In the genomic region with DNA sequence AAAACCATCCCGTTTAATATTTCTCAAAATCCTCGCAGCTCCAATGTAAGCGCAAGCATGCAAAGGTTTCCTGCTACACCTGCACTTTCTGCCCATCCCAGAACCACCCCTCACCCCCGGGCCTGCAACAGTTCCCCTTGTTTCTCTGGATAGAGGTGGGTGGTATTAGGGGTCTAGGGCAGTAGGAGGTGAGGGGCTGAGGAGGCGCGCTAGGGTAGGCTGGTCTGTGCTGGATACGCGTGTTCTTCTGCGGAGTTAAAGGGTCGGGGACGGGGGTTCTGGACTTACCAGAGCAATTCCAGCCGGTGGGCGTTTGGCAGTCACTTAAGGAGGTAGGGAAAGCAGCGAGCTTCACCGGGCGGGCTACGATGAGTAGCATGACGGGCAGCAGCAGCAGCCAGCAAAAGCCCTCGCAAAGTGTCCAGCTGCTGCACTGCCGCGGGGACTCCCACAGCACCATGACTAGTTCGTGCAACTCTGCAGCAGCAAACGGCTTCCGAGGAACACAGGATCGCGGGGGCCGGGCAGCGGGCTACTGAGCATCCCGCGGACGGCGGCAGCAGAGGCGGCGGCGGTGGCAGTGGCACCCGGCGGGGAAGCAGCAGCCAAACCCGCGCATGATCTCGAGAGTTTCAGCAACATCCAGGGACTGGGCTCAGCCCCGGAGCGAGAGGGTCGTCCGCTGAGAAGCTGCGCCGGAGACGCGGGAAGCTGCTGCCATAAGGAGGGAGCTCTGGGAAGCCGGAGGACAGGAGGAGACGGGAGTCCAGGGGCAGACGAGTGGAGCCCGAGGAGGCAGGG, we compare ENCODE assay signal across 8 cellular contexts. TPM values are rescaled to one million over a fixed set of nuclear protein-coding genes. Genes with fewer than 3 reads are reported as not detected.
DNase-seq lines count a peak whose midpoint lies in the region; ATAC-seq and TF ChIP-seq lines count a peak whose summit lies in the region.

No MANE protein-coding gene starts in this region.

- H3K9ac ChIP-seq in endodermal cell (ENCODE audit: extremely low read depth, low read length, poor library complexity, severe bottlenecking): no peak overlapping the region

- H3K4me1 ChIP-seq in endodermal cell (ENCODE audit: control insufficient read depth, insufficient read depth, low read length): no peaks in the 10 kb centered on the region
- peaks cover 23% of the 10 kb centered on the region for H3K4me1 ChIP-seq in upper lobe of right lung

- H3K27ac Mint-ChIP-seq in WTC11 (no peak overlapping the region), endodermal cell (no peak overlapping the region), naive B cell (peak overlapping the region in 4 of 6 donors; percentile 14 to 73 (median 61))

- ATAC-seq in HG03159 (IDR thresholded peaks at IDR 0.05; ENCODE audit: unreplicated experiment) (peak; percentile 19), WTC11 (peak; percentile 2), naive B cell (ENCODE audit: low read depth in 2 of 2) (peak; percentile 50 to 52), upper lobe of right lung (peak; percentile 17)

- H3K27ac ChIP-seq in endodermal cell (ENCODE audit: low read depth, low read length) (no peak overlapping the region), upper lobe of right lung (no peak overlapping the region)

- TF ChIP-seq CTCF in WTC11 (IDR thresholded peaks at IDR 0.05) (no peak), endodermal cell (conservative IDR thresholded peaks at IDR 0.05) (no peak), upper lobe of right lung (IDR thresholded peaks at IDR 0.05) (no peak)

- 2% methylated on average over 34 to 52 of the region's 52 CpGs for WGBS in endodermal cell (ENCODE audit: insufficient coverage in 1 of 2, insufficient read length in 1 of 2), 2 experiments

- no peaks in the 10 kb centered on the region for H3K36me3 Mint-ChIP-seq in WTC11
- no peaks in the 10 kb centered on the region for H3K36me3 Mint-ChIP-seq in endodermal cell (ENCODE audit: low read depth)
- peaks cover 0 to 14% of the 10 kb centered on the region in 2 donors for H3K36me3 Mint-ChIP-seq in naive B cell

- H3K9me3 ChIP-seq in endodermal cell (ENCODE audit: control insufficient read depth, low read length) (no peaks in the 10 kb centered on the region), upper lobe of right lung (no peaks in the 10 kb centered on the region)

- CTCF ChIA-PET in WTC11 (lab: Charles Lee): interaction anchor here (0.9 to 4.3 kb wide), 8 partner anchors 29 to 382 kb away, joined by 3 to 26 read pairs (median 6); no protein-coding TSS in a partner anchor

- H3K27me3 ChIP-seq in endodermal cell (ENCODE audit: control insufficient read depth, insufficient read depth, low read length, poor library complexity, severe bottlenecking) (peaks cover 84% of the 10 kb centered on the region), upper lobe of right lung (peaks cover 96% of the 10 kb centered on the region)

- H3K4me3 Mint-ChIP-seq in WTC11 (peak overlapping the region; percentile 85), endodermal cell (peak overlapping the region; percentile 58), naive B cell (peak overlapping the region; percentile 72 to 92 (median 86))

- H3K4me3 ChIP-seq in endodermal cell (ENCODE audit: low read length): peak overlapping the region; percentile 81
- peak overlapping the region; percentile 44 for H3K4me3 ChIP-seq in upper lobe of right lung

- H3K27me3 Mint-ChIP-seq in WTC11 (ENCODE audit: low read depth) (peaks cover 72% of the 10 kb centered on the region), endodermal cell (ENCODE audit: insufficient read depth) (peaks cover 80% of the 10 kb centered on the region), naive B cell (peaks cover 51 to 66% (median 58%) of the 10 kb centered on the region in 3 donors)

- POLR2A ChIA-PET in WTC11 (lab: Charles Lee): interaction anchor here (0.6 kb wide), 1 partner anchor 487 kb away, joined by 3 read pairs; no protein-coding TSS in a partner anchor

- intact Hi-C loops in upper lobe of right lung (cut with DNase I): no loop called here

- H3K36me3 ChIP-seq in endodermal cell (ENCODE audit: control insufficient read depth, insufficient read depth, low read length): no peaks in the 10 kb centered on the region
- no peaks in the 10 kb centered on the region for H3K36me3 ChIP-seq in upper lobe of right lung

- H3K4me1 Mint-ChIP-seq in WTC11 (peaks cover 26% of the 10 kb centered on the region), endodermal cell (peaks cover 18% of the 10 kb centered on the region), naive B cell (peaks cover 25 to 38% (median 30%) of the 10 kb centered on the region in 3 donors)

- no peaks in the 10 kb centered on the region for H3K9me3 Mint-ChIP-seq in WTC11
- no peaks in the 10 kb centered on the region for H3K9me3 Mint-ChIP-seq in endodermal cell
- no peaks in the 10 kb centered on the region for H3K9me3 Mint-ChIP-seq in naive B cell

- peak; percentile 16 for DNase-seq in NCI-H510A treated with DMSO at 0.1 percent for 48 hours (lab: John Stamatoyannopoulos, UW)
- DNase-seq in NCI-H510A (lab: John Stamatoyannopoulos, UW): no peak
- peak; percentile 14 for DNase-seq in WTC11 (ENCODE audit: low spot score)
- peak; percentile 70 for DNase-seq in endodermal cell
- no peak for DNase-seq in naive B cell
- peak; percentile 61 for DNase-seq in upper lobe of right lung
- no peak for DNase-seq in COLO829 (ENCODE audit: low spot score)

TF ChIP-seq in WTC11, 78 proteins besides CTCF, POLR2A, EP300 and RAD21:
- TF ChIP-seq ZNF671 (CRISPR knock-in tag; IDR thresholded peaks at IDR 0.05) (no peak), CBFB (CRISPR knock-in tag; IDR thresholded peaks at IDR 0.05; ENCODE audit: low read depth) (no peak), FOXP1 (CRISPR knock-in tag; IDR thresholded peaks at IDR 0.05; ENCODE audit: borderline replicate concordance) (0 out of 2 replicates have a peak, but pooled peaks have one; percentile 13), FOXK1 (CRISPR knock-in tag; IDR thresholded peaks at IDR 0.05) (0 out of 2 replicates have a peak, but pooled peaks have one; percentile 30)
- TF ChIP-seq, protein P1, sequence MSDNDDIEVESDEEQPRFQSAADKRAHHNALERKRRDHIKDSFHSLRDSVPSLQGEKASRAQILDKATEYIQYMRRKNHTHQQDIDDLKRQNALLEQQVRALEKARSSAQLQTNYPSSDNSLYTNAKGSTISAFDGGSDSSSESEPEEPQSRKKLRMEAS (CRISPR knock-in tag; IDR thresholded peaks at IDR 0.05): peak; percentile 23; the same call in 1 of the 2 replicates

RNA-seq across cellular contexts. Expression of a gene that starts 0.5 kb away (rescaled TPM):
- 0.87 to 2.4 TPM (median 2.3 TPM) in 3 replicates for total RNA-seq in WTC11 (2021)
- under 1 TPM in 1 of 2 donors, not detected in 1; 0.09 TPM for total RNA-seq in endodermal cell
- 3.0 TPM for polyA plus RNA-seq in endodermal cell (2013, experiment 1 of 2)
- 2.6 TPM for polyA plus RNA-seq in endodermal cell (2013, experiment 2 of 2)
- not detected for polyA plus RNA-seq in naive B cell (ENCODE audit: low read depth in 6 of 6)
- total RNA-seq in upper lobe of right lung: not detected

Comparison
In these comparisons a context has a peak if more than half of its experiments do, and no peak if none do; other contexts are left out.
1. DNase-seq: peak in NCI-H510A treated with DMSO at 0.1 percent for 48 hours (single experiment), WTC11 (single experiment), endodermal cell (single experiment) and upper lobe of right lung (single experiment); none in NCI-H510A (single experiment), naive B cell (single experiment) and COLO829 (single experiment).
2. H3K27ac Mint-ChIP-seq: peak in naive B cell (4 of 6); none in WTC11 (single experiment) and endodermal cell (single experiment).
3. Peak in every context shown above with its lines, with median percentiles within 50 percentile points of each other: ATAC-seq and H3K4me3 Mint-ChIP-seq.